ENCODE assay signal across 8 cellular contexts in the genomic region with DNA sequence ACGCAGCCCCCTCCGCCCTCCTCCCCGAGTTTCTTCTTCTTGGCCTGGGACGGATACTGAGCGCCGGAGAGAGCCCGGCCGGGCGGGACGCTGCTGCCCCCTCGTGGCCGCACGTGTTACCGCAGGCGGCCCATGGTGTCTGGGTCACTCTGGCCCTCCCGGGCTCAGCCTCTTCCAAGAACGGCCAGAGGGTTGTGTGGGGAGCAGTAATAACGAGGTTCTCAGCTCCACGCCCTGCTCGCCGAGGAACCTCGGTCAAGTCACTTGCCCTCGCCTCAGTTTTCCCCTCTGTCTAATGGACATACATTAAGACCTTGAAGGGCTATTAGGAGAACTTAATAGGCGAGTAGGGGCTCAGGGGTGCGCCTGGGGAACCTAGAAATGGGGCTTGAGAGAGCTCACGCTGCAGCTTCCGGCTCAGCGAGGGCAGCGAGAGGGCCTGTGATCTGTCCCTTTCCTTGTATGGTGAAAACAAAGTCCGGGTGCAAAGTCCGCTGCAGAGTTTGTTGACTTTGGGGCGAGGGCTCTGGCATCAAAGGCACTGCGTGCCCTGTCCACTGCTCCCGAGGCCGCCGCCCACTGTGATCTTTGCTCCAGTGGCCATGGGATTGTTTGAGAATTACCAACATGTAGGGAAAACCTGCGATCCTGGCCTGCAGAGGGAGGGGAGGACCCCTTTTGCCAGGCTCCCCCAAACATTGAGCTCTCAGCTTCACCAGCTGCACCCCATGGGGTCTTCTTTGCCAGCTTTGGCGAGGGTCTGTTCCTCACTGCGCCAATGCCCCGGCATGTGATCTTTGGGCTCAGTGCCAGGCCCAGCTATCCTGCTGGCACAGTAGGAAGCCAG. TPM values are rescaled to one million over a fixed set of nuclear protein-coding genes. Genes with fewer than 3 reads are reported as not detected.
DNase-seq lines count a peak whose midpoint lies in the region; ATAC-seq and TF ChIP-seq lines count a peak whose summit lies in the region.

No MANE protein-coding gene starts in this region.

- no peaks in the 10 kb centered on the region for H3K36me3 ChIP-seq in BE2C

- intact Hi-C loops in left colon (cut with DNase I, micrococcal nuclease) = loop anchor here (2.0 to 5.0 kb wide), 2 partner anchors 41 kb away; no protein-coding TSS in a partner anchor

- peak; percentile 80 for DNase-seq in BE2C
- DNase-seq in NCI-H2196 treated with DMSO at 0.1 percent for 48 hours (lab: John Stamatoyannopoulos, UW; ENCODE audit: unreplicated experiment) = peak; percentile 56
- peak; percentile 44 for DNase-seq in activated CD4-positive, CD25-positive, alpha-beta regulatory T cell treated with anti-CD3 and anti-CD28 coated beads, Interleukin-2, amount 50 U/mL, for 16 hours (ENCODE audit: low read depth, low spot score)
- peak in 56 of 61 donors; percentile 1 to 80 (median 50) for DNase-seq in caudate nucleus (lab: John Stamatoyannopoulos, UW)
- peak; percentile 90 to 94 for DNase-seq in left colon
- DNase-seq in stimulated activated CD4-positive, alpha-beta T cell treated with anti-CD3 and anti-CD28 coated beads, Interleukin-2, amount 100 ng/mL, for 24 hours = peak; percentile 78 to 81

- H3K27me3 ChIP-seq in BE2C = no peaks in the 10 kb centered on the region

- no peak overlapping the region for H3K4me3 ChIP-seq in BE2C (ENCODE audit: low read depth, low read length)

- peak; percentile 93 for TF ChIP-seq CTCF in BE2C (IDR thresholded peaks at IDR 0.05; ENCODE audit: low read depth, low read length)

- no peak overlapping the region for H3K27ac ChIP-seq in caudate nucleus (ENCODE audit: low read depth, low read length)

- ATAC-seq in GM19452 (IDR thresholded peaks at IDR 0.05; ENCODE audit: unreplicated experiment) = peak; percentile 66
- ATAC-seq in left colon = peak; percentile 77
- ATAC-seq in HG03095 (IDR thresholded peaks at IDR 0.05; ENCODE audit: unreplicated experiment) = no peak

- H3K9me3 ChIP-seq in BE2C = no peaks in the 10 kb centered on the region

- H3K4me1 ChIP-seq in BE2C = no peaks in the 10 kb centered on the region

RNA-seq across cellular contexts. Expression of gene LRP5, which starts 14.4 kb away (rescaled TPM):
- 25.5 TPM for polyA plus RNA-seq in BE2C (2012; ENCODE audit: insufficient read depth, insufficient read length, low read depth)
- total RNA-seq in left colon = 100 to 1,000 TPM in 1 of 2 donors, 10 to 100 TPM in 1; 86.8 to 106 TPM

RNA-seq across cellular contexts. Expression of gene C11orf24, which starts 26.3 kb away (rescaled TPM):
- polyA plus RNA-seq in BE2C (2012; ENCODE audit: insufficient read depth, insufficient read length, low read depth) = 59.5 TPM
- total RNA-seq in left colon = 10 to 100 TPM; 68.8 to 76.3 TPM
